21 cellular contexts compared by ENCODE assay signal in the genomic region with DNA sequence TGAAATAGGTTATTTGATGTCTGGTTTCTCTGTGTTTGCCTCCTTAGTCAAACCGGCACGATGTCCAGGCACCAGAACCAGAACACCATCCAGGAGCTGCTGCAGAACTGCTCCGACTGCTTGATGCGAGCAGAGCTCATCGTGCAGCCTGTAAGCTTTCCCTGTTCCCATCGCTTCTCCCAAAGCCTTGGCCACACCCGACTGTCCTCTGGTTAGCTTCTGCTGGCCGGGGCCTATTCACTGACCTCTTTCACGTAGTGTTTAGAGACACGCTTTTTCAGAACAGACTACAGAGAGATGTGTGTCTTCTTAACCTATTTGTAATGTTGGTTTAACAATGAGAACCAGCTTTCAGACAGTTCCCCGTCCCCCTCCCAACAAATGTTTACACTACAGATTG. TPM values are rescaled to one million over a fixed set of nuclear protein-coding genes. Genes with fewer than 3 reads are reported as not detected.
DNase-seq lines count a peak whose midpoint lies in the region; ATAC-seq and TF ChIP-seq lines count a peak whose summit lies in the region.
"Had no signal": no experiment of that assay in that cellular context is flagged by ENCODE, and none has a peak within 500 bp of the region (broad histone marks: within the 10 kb centered on the region; RNA-seq: fewer than 3 reads in every experiment).

No MANE protein-coding gene starts in this region.

- H3K36me3 ChIP-seq in RWPE2 (ENCODE audit: low read depth) (peaks cover 93% of the 10 kb centered on the region), mammary epithelial cell (ENCODE audit: insufficient read depth, low read length) (peaks cover 32% of the 10 kb centered on the region), left ventricle myocardium inferior (peaks cover 14% of the 10 kb centered on the region), mucosa of descending colon (ENCODE audit: low read depth) (no peaks in the 10 kb centered on the region), Caco-2 (ENCODE audit: control insufficient read depth, insufficient read depth, low read length) (peaks cover 10% of the 10 kb centered on the region)

- H3K4me3 Mint-ChIP-seq in progenitor cell of endocrine pancreas (ENCODE audit: low read depth) (no peak overlapping the region), Caco-2 (ENCODE audit: unreplicated experiment) (no peak overlapping the region)
- H3K4me3 Mint-ChIP-seq in stimulated activated naive CD8-positive, alpha-beta T cell treated with anti-CD3 and anti-CD28 coated beads, Interleukin-15, amount 100 ng/mL, for 72 hours: no peak overlapping the region
- H3K4me3 Mint-ChIP-seq: CD4-positive, alpha-beta memory T cell had no signal

- H3K27me3 Mint-ChIP-seq in progenitor cell of endocrine pancreas (no peaks in the 10 kb centered on the region), Caco-2 (ENCODE audit: insufficient read depth, unreplicated experiment) (no peaks in the 10 kb centered on the region)
- peaks cover 58% of the 10 kb centered on the region for H3K27me3 Mint-ChIP-seq in stimulated activated naive CD8-positive, alpha-beta T cell treated with anti-CD3 and anti-CD28 coated beads, Interleukin-15, amount 100 ng/mL, for 72 hours

- peaks cover 39% of the 10 kb centered on the region for H3K36me3 Mint-ChIP-seq in progenitor cell of endocrine pancreas (ENCODE audit: insufficient read depth)
- H3K36me3 Mint-ChIP-seq in Caco-2 (ENCODE audit: insufficient read depth, unreplicated experiment): peaks cover 80% of the 10 kb centered on the region
- H3K36me3 Mint-ChIP-seq: CD4-positive, alpha-beta memory T cell had no signal

- no peak for ATAC-seq in RWPE2 (ENCODE audit: low read depth)
- ATAC-seq in mucosa of descending colon: no peak
- no peak for ATAC-seq in stimulated activated naive CD8-positive, alpha-beta T cell treated with anti-CD3 and anti-CD28 coated beads, Interleukin-15, amount 100 ng/mL, for 72 hours
- no peak for ATAC-seq in GM19455 (IDR thresholded peaks at IDR 0.05; ENCODE audit: unreplicated experiment)
- ATAC-seq: GM12878 had no signal

- 94% methylated on average over 11 of the region's 11 CpGs for WGBS in mammary epithelial cell (ENCODE audit: low coverage, missing lambda C conversion rate)

- H3K4me1 ChIP-seq in RWPE2 (ENCODE audit: insufficient read depth, poor library complexity, severe bottlenecking): peaks cover 58% of the 10 kb centered on the region
- peaks cover 63% of the 10 kb centered on the region for H3K4me1 ChIP-seq in mammary epithelial cell (ENCODE audit: insufficient read depth, low read length)
- peaks cover 62% of the 10 kb centered on the region for H3K4me1 ChIP-seq in left ventricle myocardium inferior
- peaks cover 7% of the 10 kb centered on the region for H3K4me1 ChIP-seq in mucosa of descending colon (ENCODE audit: low read depth)
- peaks cover 42% of the 10 kb centered on the region for H3K4me1 ChIP-seq in Caco-2

- H2AFZ ChIP-seq in mammary epithelial cell (ENCODE audit: low read depth, low read length): no peak overlapping the region

- intact Hi-C loops in mammary epithelial cell (cut with micrococcal nuclease): no loop called here
- intact Hi-C loops in left ventricle myocardium inferior (cut with micrococcal nuclease): no loop called here
- intact Hi-C loops in mucosa of descending colon (cut with DNase I, micrococcal nuclease): no loop called here
- intact Hi-C loops in Caco-2 (cut with micrococcal nuclease; ENCODE audit: unreplicated experiment): no loop called here

- H3K9me3 ChIP-seq in RWPE2 (ENCODE audit: severe bottlenecking): no peaks in the 10 kb centered on the region
- no peaks in the 10 kb centered on the region for H3K9me3 ChIP-seq in mammary epithelial cell (replicated peaks; ENCODE audit: insufficient read depth, low read length)
- no peaks in the 10 kb centered on the region for H3K9me3 ChIP-seq in left ventricle myocardium inferior (replicated peaks)
- H3K9me3 ChIP-seq in mucosa of descending colon: no peaks in the 10 kb centered on the region
- H3K9me3 ChIP-seq in Caco-2: no peaks in the 10 kb centered on the region

- peaks cover 45% of the 10 kb centered on the region for H3K4me1 Mint-ChIP-seq in progenitor cell of endocrine pancreas (ENCODE audit: low read depth)
- peaks cover 28% of the 10 kb centered on the region for H3K4me1 Mint-ChIP-seq in Caco-2 (ENCODE audit: low read depth, unreplicated experiment)
- H3K4me1 Mint-ChIP-seq in stimulated activated naive CD8-positive, alpha-beta T cell treated with anti-CD3 and anti-CD28 coated beads, Interleukin-15, amount 100 ng/mL, for 72 hours: no peaks in the 10 kb centered on the region
- H3K4me1 Mint-ChIP-seq: CD4-positive, alpha-beta memory T cell had no signal

- peak overlapping the region; percentile 92 for H3K27ac ChIP-seq in RWPE2 (ENCODE audit: poor library complexity, severe bottlenecking)
- peak overlapping the region; percentile 98 for H3K27ac ChIP-seq in mammary epithelial cell (ENCODE audit: insufficient read depth, low read depth, low read length)
- peak overlapping the region; percentile 60 for H3K27ac ChIP-seq in left ventricle myocardium inferior (replicated peaks)
- H3K27ac ChIP-seq: KMS-11, SK-N-MC had no signal

- H3K79me2 ChIP-seq in mammary epithelial cell (ENCODE audit: insufficient read depth, low read length): peaks cover 90% of the 10 kb centered on the region

- dilution Hi-C loops in mammary epithelial cell (cut with HindIII; ENCODE audit: low sequenced_read_pairs): loop anchor here (25.0 kb wide), 1 partner anchor 143 kb away; no protein-coding TSS in a partner anchor

- no peak overlapping the region for H3K9ac ChIP-seq in mammary epithelial cell (ENCODE audit: insufficient read depth, low read length)
- H3K9ac ChIP-seq: KMS-11 had no signal

- CTCF ChIA-PET in mammary epithelial cell (lab: Charles Lee; ENCODE audit: low non-redundant PET) (no interaction called here), Caco-2 (lab: Charles Lee) (no interaction called here)

- DNase-seq in RWPE2 (ENCODE audit: low spot score) (no peak), mammary epithelial cell (no peak), left ventricle myocardium inferior (no peak), progenitor cell of endocrine pancreas (ENCODE audit: low spot score, unreplicated experiment) (no peak), mucosa of descending colon (no peak), Caco-2 (no peak)
- no peak for DNase-seq in stimulated activated naive CD8-positive, alpha-beta T cell treated with anti-CD3 and anti-CD28 coated beads, Interleukin-15, amount 100 ng/mL, for 72 hours
- DNase-seq: CD4-positive, alpha-beta memory T cell; DND-41; GOT3; HCEC 1CT; NCI-H1105 treated with DMSO at 0.1 percent for 48 hours; NCI-H2081; NCI-H2171; NCI-H446; NCI-H526; SHP77 treated with DMSO at 0.1 percent for 48 hours had no signal

- BruUV-seq in mammary epithelial cell (replicated peaks; lab: Mats Ljungman, UMichigan) (no TSS peak), Caco-2 (replicated peaks; lab: Mats Ljungman, UMichigan) (no TSS peak)

- H3K4me3 ChIP-seq in RWPE2 (ENCODE audit: severe bottlenecking) (no peak overlapping the region), mammary epithelial cell (replicated peaks in 1 of 3; ENCODE audit: insufficient read depth in 1 of 3, low read depth in 2 of 3, low read length in 3 of 3) (no peak overlapping the region), left ventricle myocardium inferior (no peak overlapping the region), mucosa of descending colon (no peak overlapping the region), Caco-2 (ENCODE audit: low read depth, low read length) (no peak overlapping the region)
- H3K4me3 ChIP-seq: GM12878, SK-N-MC had no signal

- H3K27me3 ChIP-seq in RWPE2 (ENCODE audit: insufficient read depth, poor library complexity, severe bottlenecking) (no peaks in the 10 kb centered on the region), mammary epithelial cell (ENCODE audit: insufficient read depth, low read length) (no peaks in the 10 kb centered on the region), left ventricle myocardium inferior (ENCODE audit: low read depth) (peaks cover 14% of the 10 kb centered on the region), Caco-2 (replicated peaks; ENCODE audit: control insufficient read depth, insufficient read depth, low read length) (no peaks in the 10 kb centered on the region)

- no peaks in the 10 kb centered on the region for H3K9me3 Mint-ChIP-seq in progenitor cell of endocrine pancreas (ENCODE audit: low read depth)
- no peaks in the 10 kb centered on the region for H3K9me3 Mint-ChIP-seq in Caco-2 (ENCODE audit: unreplicated experiment)
- no peaks in the 10 kb centered on the region for H3K9me3 Mint-ChIP-seq in stimulated activated naive CD8-positive, alpha-beta T cell treated with anti-CD3 and anti-CD28 coated beads, Interleukin-15, amount 100 ng/mL, for 72 hours
- H3K9me3 Mint-ChIP-seq: CD4-positive, alpha-beta memory T cell had no signal

- H3K27ac Mint-ChIP-seq in progenitor cell of endocrine pancreas (peak overlapping the region; percentile 62), Caco-2 (ENCODE audit: unreplicated experiment) (no peak overlapping the region)
- no peak overlapping the region for H3K27ac Mint-ChIP-seq in stimulated activated naive CD8-positive, alpha-beta T cell treated with anti-CD3 and anti-CD28 coated beads, Interleukin-15, amount 100 ng/mL, for 72 hours
- H3K27ac Mint-ChIP-seq: CD4-positive, alpha-beta memory T cell had no signal

- POLR2A ChIA-PET in Caco-2 (lab: Charles Lee): no interaction called here

- in situ Hi-C loops in mammary epithelial cell (cut with MboI; ENCODE audit: low sequenced_read_pairs in 2 of 2): loop anchor here in 1 of 2 donors (10.0 kb wide), 1 partner anchor 131 kb away; no protein-coding TSS in a partner anchor

- no peak overlapping the region for H3K4me2 ChIP-seq in mammary epithelial cell (ENCODE audit: insufficient read depth, low read depth, low read length)
- H3K4me2 ChIP-seq: KMS-11 had no signal

- no peaks in the 10 kb centered on the region for H4K20me1 ChIP-seq in mammary epithelial cell (ENCODE audit: insufficient read depth, low read length)

- TF ChIP-seq CTCF in RWPE2 (IDR thresholded peaks at IDR 0.05; ENCODE audit: poor library complexity, severe bottlenecking): no peak
- no peak for TF ChIP-seq CTCF in mammary epithelial cell (conservative IDR thresholded peaks at IDR 0.05 in 1 of 2, IDR thresholded peaks at IDR 0.05 in 1 of 2; ENCODE audit: extremely low read depth in 1 of 2, insufficient read depth in 1 of 2, low read depth in 1 of 2, low read length in 2 of 2)
- no peak for TF ChIP-seq CTCF in left ventricle myocardium inferior (IDR thresholded peaks at IDR 0.05; ENCODE audit: borderline replicate concordance)
- TF ChIP-seq CTCF in progenitor cell of endocrine pancreas (IDR thresholded peaks at IDR 0.05; ENCODE audit: unreplicated experiment): no peak
- no peak for TF ChIP-seq CTCF in mucosa of descending colon (IDR thresholded peaks at IDR 0.05)
- TF ChIP-seq CTCF in Caco-2 (IDR thresholded peaks at IDR 0.05; ENCODE audit: insufficient read depth in 1 of 2, low read depth in 1 of 2, low read length in 1 of 2, severe bottlenecking in 1 of 2, unreplicated experiment in 1 of 2): no peak

RNA-seq across cellular contexts. Expression of a gene that starts 14.2 kb away (rescaled TPM):
- total RNA-seq in mammary epithelial cell (100 to 1,000 TPM; 397 to 468 TPM), left ventricle myocardium inferior (322 TPM), progenitor cell of endocrine pancreas (365 and 366 TPM in 2 replicates), mucosa of descending colon (100 to 1,000 TPM in 2 of 3 donors, 10 to 100 TPM in 1; 85.2 to 265 (median 177) TPM), Caco-2 (2022) (191 and 193 TPM in 2 replicates)
- polyA plus RNA-seq in mammary epithelial cell: 93.5 TPM
- 473 TPM for polyA minus RNA-seq in mammary epithelial cell
- total RNA-seq: CD4-positive, alpha-beta memory T cell had no signal
- polyA plus RNA-seq: CD4-positive, alpha-beta memory T cell had no signal

RNA-seq across cellular contexts. Expression of a gene that starts 34.3 kb away (rescaled TPM):
- 10 to 100 TPM in 1 of 2 donors, 1 to 10 TPM in 1; 8.8 to 11.7 TPM for total RNA-seq in mammary epithelial cell
- polyA plus RNA-seq in mammary epithelial cell: 5.6 TPM
- 0.47 TPM for polyA minus RNA-seq in mammary epithelial cell
- total RNA-seq in left ventricle myocardium inferior: 13.8 TPM
- total RNA-seq in progenitor cell of endocrine pancreas: 19.2 and 20.1 TPM in 2 replicates
- 10 to 100 TPM; 10.6 to 14.2 (median 11.0) TPM for total RNA-seq in mucosa of descending colon
- 25.1 and 29.1 TPM in 2 replicates for total RNA-seq in Caco-2 (2022)
